Comparison of ENCODE assay signal across 28 cellular contexts in genomic region chr4:28421221-28421620, GRCh38.
"Had no signal": no experiment of that assay in that cellular context is flagged by ENCODE, and none has a peak within 500 bp of the region (broad histone marks: within the 10 kb centered on the region; RNA-seq: fewer than 3 reads in every experiment).

No MANE protein-coding gene starts in this region.

- H3K9me3 ChIP-seq: ovary, psoas muscle, right lobe of liver, sigmoid colon, thoracic aorta, thyroid gland, upper lobe of right lung, uterus had no signal

- H3K9me3 Mint-ChIP-seq: nephron, neural progenitor cell, type B pancreatic cell had no signal

- ATAC-seq: natural killer cell; psoas muscle; right cardiac atrium; right lobe of liver; stimulated activated effector memory CD8-positive, alpha-beta T cell treated with anti-CD3 and anti-CD28 coated beads, Interleukin-12 subunit alpha, Interleukin-12 subunit beta, amount 100 ng/mL, for 72 hours; stimulated activated naive B cell treated with anti-CD40 and anti-IgM and Interleukin-4, amounts not matched to agents 10 μg/mL and 1 μg/mL and 100 μg/mL, for 72 hours; upper lobe of right lung had no signal

- H3K27me3 ChIP-seq: neural progenitor cell, ovary, right lobe of liver, sigmoid colon, stomach, thyroid gland, tibial nerve, upper lobe of right lung, uterus had no signal

- H3K79me2 ChIP-seq: parathyroid adenoma had no signal

- H3K4me3 Mint-ChIP-seq: natural killer cell; nephron; neural progenitor cell; stimulated activated effector memory CD8-positive, alpha-beta T cell treated with anti-CD3 and anti-CD28 coated beads, Interleukin-12 subunit alpha, Interleukin-12 subunit beta, amount 100 ng/mL, for 72 hours; stimulated activated naive B cell treated with anti-CD40 and anti-IgM and Interleukin-4, amounts not matched to agents 10 μg/mL and 1 μg/mL and 100 μg/mL, for 72 hours; stimulated activated naive CD8-positive, alpha-beta T cell treated with anti-CD3 and anti-CD28 coated beads, Interleukin-15, Interleukin-2, amounts not matched to agents 100 ng/mL and 50 ng/mL, for 24 hours; type B pancreatic cell had no signal

- H3K4me1 ChIP-seq: neural progenitor cell, parathyroid adenoma, psoas muscle, right lobe of liver, stomach, thyroid gland, tibial nerve, upper lobe of right lung, uterus had no signal

- H3K27ac ChIP-seq: neural progenitor cell, ovary, parathyroid adenoma, psoas muscle, right lobe of liver, sigmoid colon, stomach, thoracic aorta, thyroid gland, tibial nerve, upper lobe of right lung, uterus had no signal

- H3K27me3 Mint-ChIP-seq: progenitor cell of endocrine pancreas; stimulated activated naive B cell treated with anti-CD40 and anti-IgM and Interleukin-4, amounts not matched to agents 10 μg/mL and 1 μg/mL and 100 μg/mL, for 72 hours; stimulated activated naive CD8-positive, alpha-beta T cell treated with anti-CD3 and anti-CD28 coated beads, Interleukin-15, Interleukin-2, amounts not matched to agents 100 ng/mL and 50 ng/mL, for 24 hours had no signal

- H3K36me3 ChIP-seq: neural progenitor cell, ovary, right lobe of liver, sigmoid colon, stomach, thoracic aorta, thyroid gland, tibial nerve, upper lobe of right lung, uterus had no signal

- H3K4me3 ChIP-seq: neural progenitor cell, ovary, psoas muscle, right lobe of liver, sigmoid colon, stomach, thoracic aorta, thyroid gland, tibial nerve, upper lobe of right lung, uterus had no signal

- H3K27ac Mint-ChIP-seq: natural killer cell; nephron; neural progenitor cell; progenitor cell of endocrine pancreas; stimulated activated effector memory CD8-positive, alpha-beta T cell treated with anti-CD3 and anti-CD28 coated beads, Interleukin-12 subunit alpha, Interleukin-12 subunit beta, amount 100 ng/mL, for 72 hours; stimulated activated naive B cell treated with anti-CD40 and anti-IgM and Interleukin-4, amounts not matched to agents 10 μg/mL and 1 μg/mL and 100 μg/mL, for 72 hours; stimulated activated naive CD8-positive, alpha-beta T cell treated with anti-CD3 and anti-CD28 coated beads, Interleukin-15, Interleukin-2, amounts not matched to agents 100 ng/mL and 50 ng/mL, for 24 hours; type B pancreatic cell had no signal

- H3K4me2 ChIP-seq: neural progenitor cell had no signal

- H3K4me1 Mint-ChIP-seq: natural killer cell; nephron; neural progenitor cell; stimulated activated effector memory CD8-positive, alpha-beta T cell treated with anti-CD3 and anti-CD28 coated beads, Interleukin-12 subunit alpha, Interleukin-12 subunit beta, amount 100 ng/mL, for 72 hours; stimulated activated naive B cell treated with anti-CD40 and anti-IgM and Interleukin-4, amounts not matched to agents 10 μg/mL and 1 μg/mL and 100 μg/mL, for 72 hours had no signal

- H3K36me3 Mint-ChIP-seq: natural killer cell; neural progenitor cell; stimulated activated effector memory CD8-positive, alpha-beta T cell treated with anti-CD3 and anti-CD28 coated beads, Interleukin-12 subunit alpha, Interleukin-12 subunit beta, amount 100 ng/mL, for 72 hours; stimulated activated naive B cell treated with anti-CD40 and anti-IgM and Interleukin-4, amounts not matched to agents 10 μg/mL and 1 μg/mL and 100 μg/mL, for 72 hours; type B pancreatic cell had no signal

- DNase-seq: natural killer cell; occipital lobe; ovary; posterior cingulate gyrus; psoas muscle; right cardiac atrium; right lobe of liver; sigmoid colon; small intestine; stimulated activated CD4-positive, alpha-beta T cell treated with anti-CD3 and anti-CD28 coated beads, Interleukin-15, amount 100 ng/mL, for 24 hours; stimulated activated CD4-positive, alpha-beta T cell treated with anti-CD3 and anti-CD28 coated beads, Interleukin-2, amount 100 ng/mL, for 24 hours; stimulated activated CD4-positive, alpha-beta T cell treated with anti-CD3 and anti-CD28 coated beads, Interleukin-2, amount 100 ng/mL, for 48 hours; stimulated activated CD4-positive, alpha-beta T cell treated with anti-CD3 and anti-CD28 coated beads, Interleukin-4, amount 100 ng/mL, for 24 hours; stimulated activated naive B cell treated with anti-CD40 and anti-IgM and Interleukin-4, amounts not matched to agents 10 μg/mL and 1 μg/mL and 100 μg/mL, for 72 hours; stimulated activated naive CD4-positive, alpha-beta T cell treated with Interleukin-2 at 50 U/mL for 16 hours; stomach; thyroid gland; upper lobe of right lung; uterus had no signal

- H2AFZ ChIP-seq: neural progenitor cell, parathyroid adenoma had no signal

- H3K9ac ChIP-seq: neural progenitor cell, parathyroid adenoma had no signal
